1 cellular context compared by ENCODE assay signal in genomic region chr11:61871158-61871597, GRCh38.
TF ChIP-seq lines count a peak whose summit lies in the region.

No MANE protein-coding gene starts in this region.

TF ChIP-seq in IMR-90, 13 proteins besides CTCF, POLR2A, EP300 and RAD21:
- TF ChIP-seq SMC3 (IDR thresholded peaks at IDR 0.05; ENCODE audit: low read depth, low read length) = peak; percentile 89
- TF ChIP-seq RFX5 (IDR thresholded peaks at IDR 0.05; ENCODE audit: low read depth, low read length) = no peak
- TF ChIP-seq CEBPB (IDR thresholded peaks at IDR 0.05; ENCODE audit: low read depth, low read length) = no peak
- peak; percentile 71; the same call in 1 of the 2 replicates for TF ChIP-seq MAZ (IDR thresholded peaks at IDR 0.05; ENCODE audit: borderline replicate concordance, low read depth, low read length)
